ENCODE assay signal across 27 cellular contexts in the genomic region with DNA sequence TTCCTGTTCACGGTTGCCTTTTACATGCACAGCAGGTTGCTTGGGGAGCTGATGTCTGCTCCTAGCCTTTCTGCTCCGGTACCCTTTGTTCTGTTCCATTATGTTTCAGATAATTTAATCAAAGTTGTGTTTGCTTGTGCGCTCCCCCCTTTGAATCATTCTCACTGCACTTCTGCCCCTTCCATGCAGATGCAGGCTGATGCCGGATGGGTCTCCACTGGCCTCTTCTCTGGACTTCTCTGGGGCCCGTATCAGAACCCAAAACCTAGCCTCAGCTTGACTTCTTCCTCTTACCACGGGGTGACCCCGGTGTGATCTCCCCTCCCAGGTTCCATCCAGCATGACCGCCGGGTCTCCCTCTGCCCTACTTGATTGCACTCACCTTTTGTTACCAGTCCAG.
"Had no signal": no experiment of that assay in that cellular context is flagged by ENCODE, and none has a peak within 500 bp of the region (broad histone marks: within the 10 kb centered on the region; RNA-seq: fewer than 3 reads in every experiment).

No MANE protein-coding gene starts in this region.

- H3K9me3 ChIP-seq: colonic mucosa, gastrocnemius medialis, left lung, lower lobe of right lung, mucosa of descending colon had no signal

- FAIRE-seq: endometrium, keratinocyte had no signal

- H3K4me3 ChIP-seq: colonic mucosa, esophagus squamous epithelium, gastrocnemius medialis, heart right ventricle, left lung, lower lobe of right lung, mucosa of descending colon had no signal

- H3K4me1 Mint-ChIP-seq: endodermal cell, mesothelial cell of epicardium, naive B cell had no signal

- H3K27me3 Mint-ChIP-seq: dendritic cell treated with granulocyte-macrophage colony-stimulating factor and Interleukin-4, amounts not matched to agents 40 ng/mL and 50 ng/mL, for 4 days; effector memory CD8-positive, alpha-beta T cell; naive B cell had no signal

- H3K9me3 Mint-ChIP-seq: endodermal cell, mesothelial cell of epicardium had no signal

- H3K4me1 ChIP-seq: colonic mucosa, esophagus squamous epithelium, gastrocnemius medialis, heart right ventricle, left lung, lower lobe of right lung had no signal

- ATAC-seq: effector memory CD8-positive, alpha-beta T cell; esophagus mucosa; gastrocnemius medialis; heart right ventricle; left cardiac atrium; left lung; left ventricle myocardium superior; lower lobe of right lung; mucosa of descending colon had no signal

- H3K27ac ChIP-seq: colonic mucosa, epithelial cell of prostate, esophagus squamous epithelium, gastrocnemius medialis, heart right ventricle, left lung, lower lobe of right lung had no signal

- H3K27ac Mint-ChIP-seq: dendritic cell treated with granulocyte-macrophage colony-stimulating factor and Interleukin-4, amounts not matched to agents 40 ng/mL and 50 ng/mL, for 4 days; effector memory CD8-positive, alpha-beta T cell; endodermal cell; mesothelial cell of epicardium had no signal

- H3K4me3 Mint-ChIP-seq: dendritic cell treated with granulocyte-macrophage colony-stimulating factor and Interleukin-4, amounts not matched to agents 40 ng/mL and 50 ng/mL, for 4 days; effector memory CD8-positive, alpha-beta T cell; endodermal cell; mesothelial cell of epicardium; naive B cell had no signal

- H3K27me3 ChIP-seq: colonic mucosa, esophagus squamous epithelium, gastrocnemius medialis, heart right ventricle, left lung had no signal

- DNase-seq: colonic mucosa; cortex of kidney; effector CD8-positive, alpha-beta T cell; effector memory CD8-positive, alpha-beta T cell; endodermal cell; erythroblast; esophagus squamous epithelium; foreskin fibroblast; foreskin melanocyte; gastrocnemius medialis; glutamatergic neuron; head of caudate nucleus; heart right ventricle; hippocampal formation; left cardiac atrium; left lung; left ventricle myocardium superior; lower lobe of right lung; mesenchymal stem cell; mucosa of descending colon; naive B cell had no signal

- H3K36me3 Mint-ChIP-seq: mesothelial cell of epicardium, naive B cell had no signal

- H3K36me3 ChIP-seq: colonic mucosa, esophagus squamous epithelium, gastrocnemius medialis, heart right ventricle, left lung, lower lobe of right lung had no signal
